Comparison of ENCODE assay signal across 9 cellular contexts in the genomic region with DNA sequence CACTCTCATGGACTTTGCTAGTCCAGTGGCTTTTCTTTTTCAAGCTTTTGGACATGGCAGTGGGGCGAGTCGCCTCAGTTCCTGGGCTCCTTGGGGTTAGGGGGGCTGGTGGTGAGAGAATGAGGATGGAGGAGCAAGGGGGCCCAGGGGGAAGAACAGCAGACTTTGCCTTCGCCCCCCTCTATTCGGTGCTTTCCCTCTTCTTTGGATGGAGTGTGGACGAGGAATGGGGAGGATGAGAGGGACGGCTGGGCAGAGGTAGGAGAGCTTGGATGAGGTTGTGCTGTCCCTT. TPM values are rescaled to one million over a fixed set of nuclear protein-coding genes. Genes with fewer than 3 reads are reported as not detected.
DNase-seq lines count a peak whose midpoint lies in the region; ATAC-seq and TF ChIP-seq lines count a peak whose summit lies in the region.
"Had no signal": no experiment of that assay in that cellular context is flagged by ENCODE, and none has a peak within 500 bp of the region (broad histone marks: within the 10 kb centered on the region; RNA-seq: fewer than 3 reads in every experiment).

No MANE protein-coding gene starts in this region.

- peak overlapping the region; percentile 99 for H3K4me3 Mint-ChIP-seq in neural progenitor cell

- H3K4me3 ChIP-seq in AG04449 (ENCODE audit: low read depth, low read length) (peak overlapping the region; percentile 80), Panc1 (ENCODE audit: low read depth in 2 of 2, low read length in 2 of 2) (peak overlapping the region; percentile 79 to 94), esophagus muscularis mucosa (peak overlapping the region; percentile 76 to 81 (median 79)), neural progenitor cell (peak overlapping the region; percentile 60)

- WGBS in esophagus muscularis mucosa: 0% methylated on average over 6 of the region's 6 CpGs

- BruUV-seq in Panc1 (replicated peaks; lab: Mats Ljungman, UMichigan): no TSS peak

- no peak for TF ChIP-seq EP300 in esophagus muscularis mucosa (IDR thresholded peaks at IDR 0.05)

- H4K20me1 ChIP-seq in neural progenitor cell (ENCODE audit: low read depth): peaks cover 6% of the 10 kb centered on the region

- H3K27ac ChIP-seq in Panc1 (ENCODE audit: low read length) (peak overlapping the region; percentile 83), esophagus muscularis mucosa (replicated peaks in 1 of 4) (peak overlapping the region; percentile 94 to 96 (median 95)), neural progenitor cell (no peak overlapping the region)

- H3K9me3 Mint-ChIP-seq in neural progenitor cell: peaks cover 3% of the 10 kb centered on the region

- H3K36me3 Mint-ChIP-seq in neural progenitor cell: peaks cover 3% of the 10 kb centered on the region

- in situ Hi-C loops in Panc1 (cut with HindIII; ENCODE audit: low pct_unique_long_range_greater_than_20kb, low sequenced_read_pairs): no loop called here

- H3K4me1 Mint-ChIP-seq in neural progenitor cell: peaks cover 35% of the 10 kb centered on the region

- POLR2A ChIA-PET in AG04449 (lab: Yijun Ruan, JAX) (interaction anchor here (1.2 kb wide), 1 partner anchor 23 kb away, joined by 4 read pairs; no protein-coding TSS in a partner anchor), Panc1 (lab: Charles Lee) (interaction anchor here (0.6 to 0.7 kb wide), 2 partner anchors 98 to 145 kb away, joined by 6 to 9 read pairs; no protein-coding TSS in a partner anchor)

- DNase-seq in AG04449 (ENCODE audit: low read depth, low spot score) (no peak), Panc1 (ENCODE audit: low read depth, low spot score) (no peak), esophagus muscularis mucosa (ENCODE audit: extremely low spot score) (no peak), neural progenitor cell (ENCODE audit: low spot score) (no peak), DMS153 (lab: John Stamatoyannopoulos, UW) (no peak), NCI-H1105 treated with DMSO at 0.1 percent for 48 hours (lab: John Stamatoyannopoulos, UW) (no peak), GM19238 (ENCODE audit: insufficient read length, low spot score) (no peak), NCI-H146 (lab: John Stamatoyannopoulos, UW) (no peak)
- DNase-seq: DMS79 had no signal

- peak overlapping the region; percentile 88 for H3K4me2 ChIP-seq in neural progenitor cell

- H3K27me3 Mint-ChIP-seq in neural progenitor cell (ENCODE audit: insufficient read depth, low read depth): peaks cover 10% of the 10 kb centered on the region

- no peak for TF ChIP-seq POLR2A in esophagus muscularis mucosa (IDR thresholded peaks at IDR 0.05; ENCODE audit: low read depth)

- peaks cover 5% of the 10 kb centered on the region for H3F3A ChIP-seq in neural progenitor cell (ENCODE audit: low read depth)

- intact Hi-C loops in Panc1 (cut with micrococcal nuclease; ENCODE audit: unreplicated experiment) (loop anchor here (5.0 kb wide), 1 partner anchor 156 kb away; no protein-coding TSS in a partner anchor), esophagus muscularis mucosa (cut with DNase I) (loop anchor here (5.0 to 10.0 kb wide), 2 partner anchors 48 to 146 kb away; no protein-coding TSS in a partner anchor)

- H3K27me3 ChIP-seq in Panc1 (ENCODE audit: control insufficient read depth, insufficient read depth, low read length): no peaks in the 10 kb centered on the region
- no peaks in the 10 kb centered on the region for H3K27me3 ChIP-seq in esophagus muscularis mucosa
- peaks cover 83% of the 10 kb centered on the region for H3K27me3 ChIP-seq in neural progenitor cell

- H3K36me3 ChIP-seq in Panc1 (ENCODE audit: control insufficient read depth, insufficient read depth, low read length) (no peaks in the 10 kb centered on the region), esophagus muscularis mucosa (peaks cover 0 to 6% (median 2%) of the 10 kb centered on the region in 4 donors), neural progenitor cell (no peaks in the 10 kb centered on the region)

- CTCF ChIA-PET in AG04449 (lab: Yijun Ruan, JAX) (interaction anchor here (1.4 kb wide), 1 partner anchor 155 kb away, joined by 4 read pairs; no protein-coding TSS in a partner anchor), Panc1 (lab: Charles Lee) (interaction anchor here (0.5 kb wide), 1 partner anchor 697 kb away, joined by 3 read pairs; no protein-coding TSS in a partner anchor)

- peak overlapping the region; percentile 90 for H2AFZ ChIP-seq in neural progenitor cell (replicated peaks)

- no peak overlapping the region for H3K27ac Mint-ChIP-seq in neural progenitor cell

- no peak for ATAC-seq in Panc1

- H3K9ac ChIP-seq in neural progenitor cell: no peak overlapping the region

- H3K79me2 ChIP-seq in neural progenitor cell (ENCODE audit: low read depth): no peaks in the 10 kb centered on the region

- H3K4me1 ChIP-seq in Panc1 (ENCODE audit: control insufficient read depth, insufficient read depth, low read length) (peaks cover 43% of the 10 kb centered on the region), esophagus muscularis mucosa (peaks cover 11 to 44% (median 41%) of the 10 kb centered on the region in 4 donors), neural progenitor cell (no peaks in the 10 kb centered on the region)

- TF ChIP-seq CTCF in AG04449 (IDR thresholded peaks at IDR 0.05; ENCODE audit: insufficient read depth, low read length, missing control alignments) (no peak), Panc1 (IDR thresholded peaks at IDR 0.05) (no peak), esophagus muscularis mucosa (IDR thresholded peaks at IDR 0.05) (no peak), neural progenitor cell (IDR thresholded peaks at IDR 0.05) (no peak)

- no peaks in the 10 kb centered on the region for H3K9me3 ChIP-seq in Panc1 (ENCODE audit: control insufficient read depth, insufficient read depth, low read depth, low read length)
- no peaks in the 10 kb centered on the region for H3K9me3 ChIP-seq in esophagus muscularis mucosa
- no peaks in the 10 kb centered on the region for H3K9me3 ChIP-seq in neural progenitor cell (ENCODE audit: low read depth)

RNA-seq across cellular contexts. Expression of gene MAGI2, which starts 0.3 kb away (rescaled TPM):
- 5.4 TPM for total RNA-seq in Panc1 (2021; ENCODE audit: unreplicated experiment)
- 5.2 TPM for polyA plus RNA-seq in Panc1 (2012; ENCODE audit: insufficient read length)
- total RNA-seq in esophagus muscularis mucosa: 10 to 100 TPM; 14.4 to 22.3 (median 21.2) TPM
- total RNA-seq in neural progenitor cell (ENCODE audit: low replicate concordance): 4.2 and 5.8 TPM in 2 replicates
